In genomic region chr16:67666538-67667433, GRCh38 we compare ENCODE assay signal across 8 cellular contexts.
DNase-seq lines count a peak whose midpoint lies in the region; ATAC-seq lines count a peak whose summit lies in the region.

TSS of gene C16orf86 (plus strand) at chr16:67666814. CDS start at chr16:67666971, 157 bp downstream.
TSS of gene ENKD1 (minus strand) at chr16:67666750. CDS start at chr16:67666442, 308 bp downstream.

- ATAC-seq in GM19395 (IDR thresholded peaks at IDR 0.05; ENCODE audit: unreplicated experiment) = peak; percentile 58

- H4K20me1 ChIP-seq in BLaER1 treated with 17β-estradiol and CSF1 and Interleukin-3, amounts not matched to agents 10 nM and 100 nM = peaks cover 0 to 23% (median 8%) of the 10 kb centered on the region in 11 experiments; a peak in 10 of 22 replicates

- H3K9me3 ChIP-seq in BLaER1 treated with 17β-estradiol and CSF1 and Interleukin-3, amounts not matched to agents 10 nM and 100 nM (replicated peaks in 1 of 11) = no peaks in the 10 kb centered on the region
- no peaks in the 10 kb centered on the region for H3K9me3 ChIP-seq in neuron (ENCODE audit: low read length)

- peaks cover 38 to 63% (median 46%) of the 10 kb centered on the region in 10 experiments for H3K4me1 ChIP-seq in BLaER1 treated with 17β-estradiol and CSF1 and Interleukin-3, amounts not matched to agents 10 nM and 100 nM
- peaks cover 19% of the 10 kb centered on the region for H3K4me1 ChIP-seq in neuron (ENCODE audit: insufficient read depth, low read length)

- H3K36me3 ChIP-seq in BLaER1 treated with 17β-estradiol and CSF1 and Interleukin-3, amounts not matched to agents 10 nM and 100 nM = peaks cover 6 to 22% (median 14%) of the 10 kb centered on the region in 11 experiments; a peak in 13 of 22 replicates
- H3K36me3 ChIP-seq in neuron (ENCODE audit: insufficient read depth, low read length) = peaks cover 22% of the 10 kb centered on the region

- no peaks in the 10 kb centered on the region for H3K27me3 ChIP-seq in BLaER1 treated with 17β-estradiol and CSF1 and Interleukin-3, amounts not matched to agents 10 nM and 100 nM
- no peaks in the 10 kb centered on the region for H3K27me3 ChIP-seq in neuron (ENCODE audit: insufficient read depth, low read length)

- DNase-seq in HUDEP-2 (lab: John Stamatoyannopoulos, UW; ENCODE audit: unreplicated experiment in 76 of 76) = peak in 72 of 76 experiments; percentile 20 to 84 (median 68)
- DNase-seq in SHP77 (lab: John Stamatoyannopoulos, UW) = peak; percentile 77 to 88
- peak; percentile 78 for DNase-seq in activated gamma-delta T cell treated with Interleukin-2 at 50 U/mL for 16 hours
- DNase-seq in foreskin melanocyte = peak; percentile 59
- DNase-seq in stromal cell of bone marrow (ENCODE audit: low read depth) = peak; percentile 55

- H3K9ac ChIP-seq in BLaER1 treated with 17β-estradiol and CSF1 and Interleukin-3, amounts not matched to agents 10 nM and 100 nM = peak within 1 kb of the TSS; percentile 87 to 98 (median 91)

- H3K27ac ChIP-seq in BLaER1 treated with 17β-estradiol and CSF1 and Interleukin-3, amounts not matched to agents 10 nM and 100 nM = peak within 1 kb of the TSS; percentile 86 to 98 (median 94)

- H3K4me2 ChIP-seq in BLaER1 treated with 17β-estradiol and CSF1 and Interleukin-3, amounts not matched to agents 10 nM and 100 nM = peak within 1 kb of the TSS; percentile 88 to 99 (median 95)

- H3K4me3 ChIP-seq in BLaER1 treated with 17β-estradiol and CSF1 and Interleukin-3, amounts not matched to agents 10 nM and 100 nM = peak within 1 kb of the TSS; percentile 66 to 82 (median 76)
- peak within 1 kb of the TSS; percentile 56 for H3K4me3 ChIP-seq in neuron (ENCODE audit: low read length)

- H2AFZ ChIP-seq in neuron (ENCODE audit: low read depth, low read length) = peak within 1 kb of the TSS; percentile 27

Comparison
In these comparisons a context has a peak if more than half of its experiments do, and no peak if none do; other contexts are left out.
1. Peak in every context shown above with its lines: DNase-seq, ATAC-seq, H3K4me3 ChIP-seq and H3K27ac ChIP-seq.